10 cellular contexts compared by ENCODE assay signal in genomic region chr9:95981741-95982390, GRCh38.
A peak's percentile ranks its signal among the peaks of the same experiment; 100 is the strongest.
DNase-seq lines count a peak whose midpoint lies in the region; ATAC-seq, FAIRE-seq and TF ChIP-seq lines count a peak whose summit lies in the region.
"Had no signal": no experiment of that assay in that cellular context is flagged by ENCODE, and none has a peak within 500 bp of the region (broad histone marks: within the 10 kb centered on the region; RNA-seq: fewer than 3 reads in every experiment).

No MANE protein-coding gene starts in this region.

- H3K27me3 Mint-ChIP-seq in central memory CD8-positive, alpha-beta T cell, result no peaks in the 10 kb centered on the region

- no peaks in the 10 kb centered on the region for H3K36me3 ChIP-seq in A673 (ENCODE audit: insufficient read depth, low read length, poor library complexity, severe bottlenecking)
- H3K36me3 ChIP-seq: prostate gland had no signal

- FAIRE-seq in GM19239 (lab: Jason Lieb, UNC) (peak; percentile 53), GM12892 (lab: Jason Lieb, UNC) (no peak)

- no peak for TF ChIP-seq POLR2A in GM12892 (IDR thresholded peaks at IDR 0.05; ENCODE audit: low read depth, low read length)

- intact Hi-C loops in A673 (cut with micrococcal nuclease; ENCODE audit: unreplicated experiment), result no loop called here

- peak; percentile 84 for ATAC-seq in central memory CD8-positive, alpha-beta T cell (replicated peaks; ENCODE audit: extremely low read depth, poor library complexity, severe bottlenecking)

- H3K4me3 ChIP-seq in A673 (ENCODE audit: low read depth, low read length, poor library complexity, severe bottlenecking), result peak overlapping the region; percentile 15
- H3K4me3 ChIP-seq: prostate gland had no signal

- POLR2A ChIA-PET in A673 (lab: Charles Lee; ENCODE audit: low non-redundant PET), result no interaction called here
- POLR2A ChIA-PET in RWPE1 (lab: Yijun Ruan, JAX; ENCODE audit: low non-redundant PET), result no interaction called here

- peaks cover 57% of the 10 kb centered on the region for H3K4me1 ChIP-seq in A673 (ENCODE audit: insufficient read depth, low read length, poor library complexity, severe bottlenecking)
- H3K4me1 ChIP-seq: prostate gland had no signal

- CTCF ChIA-PET in A673 (lab: Charles Lee) (no interaction called here), RWPE1 (lab: Yijun Ruan, JAX) (no interaction called here)

- peak overlapping the region; percentile 63 for H3K27ac ChIP-seq in A673 (ENCODE audit: low read depth, low read length, poor library complexity, severe bottlenecking)
- no peak overlapping the region for H3K27ac ChIP-seq in RWPE1
- H3K27ac ChIP-seq: prostate gland had no signal

- H3K4me1 Mint-ChIP-seq in central memory CD8-positive, alpha-beta T cell, result peaks cover 11% of the 10 kb centered on the region

- no peaks in the 10 kb centered on the region for H3K9me3 Mint-ChIP-seq in central memory CD8-positive, alpha-beta T cell

- TF ChIP-seq CTCF in A673 (conservative IDR thresholded peaks at IDR 0.05; ENCODE audit: low read depth, low read length) (no peak), RWPE1 (conservative IDR thresholded peaks at IDR 0.05; ENCODE audit: low read depth) (no peak)

- no peaks in the 10 kb centered on the region for H3K27me3 ChIP-seq in A673 (replicated peaks; ENCODE audit: insufficient read depth, low read depth, low read length, poor library complexity)

- no peak overlapping the region for H3K4me3 Mint-ChIP-seq in central memory CD8-positive, alpha-beta T cell

- peak; percentile 93 for DNase-seq in A673 (ENCODE audit: low spot score)
- DNase-seq in GM19239 (ENCODE audit: insufficient read length, low spot score), result no peak
- peak; percentile 51 for DNase-seq in NCI-H748 (lab: John Stamatoyannopoulos, UW; ENCODE audit: unreplicated experiment)
- DNase-seq in central memory CD8-positive, alpha-beta T cell (ENCODE audit: low spot score in 2 of 2), result no peak
- DNase-seq in RWPE1 (ENCODE audit: low spot score), result no peak
- DNase-seq in LoVo (ENCODE audit: low spot score), result no peak
- no peak for DNase-seq in GM12892 (ENCODE audit: insufficient read length)
- no peak for DNase-seq in NOMO-1 treated with dmso at 0.1 percent for 144 hours (lab: John Stamatoyannopoulos, UW; ENCODE audit: unreplicated experiment)
- DNase-seq: NCI-H510A treated with DMSO at 0.1 percent for 48 hours had no signal

- peaks cover 16% of the 10 kb centered on the region for H3K36me3 Mint-ChIP-seq in central memory CD8-positive, alpha-beta T cell (ENCODE audit: insufficient read depth)

- BruUV-seq in A673 (replicated peaks; lab: Mats Ljungman, UMichigan), result no TSS peak

- H3K9me3 ChIP-seq in A673 (ENCODE audit: low read depth, low read length, poor library complexity, severe bottlenecking), result no peaks in the 10 kb centered on the region
- H3K9me3 ChIP-seq: prostate gland had no signal

- peak overlapping the region; percentile 44 for H3K27ac Mint-ChIP-seq in central memory CD8-positive, alpha-beta T cell (ENCODE audit: low read depth)

Comparison
In these comparisons a context has a peak if more than half of its experiments do, and no peak if none do; other contexts are left out.
1. DNase-seq: peak in A673 (single experiment) and NCI-H748 (single experiment); none in GM19239 (single experiment), central memory CD8-positive, alpha-beta T cell (0 of 2), RWPE1 (single experiment), LoVo (single experiment), GM12892 (single experiment) and NOMO-1 treated with dmso at 0.1 percent for 144 hours (single experiment).